Comparison of ENCODE assay signal across 9 cellular contexts in genomic region chr5:155004138-155004744, GRCh38. TPM values are rescaled to one million over a fixed set of nuclear protein-coding genes. Genes with fewer than 3 reads are reported as not detected.
DNase-seq lines count a peak whose midpoint lies in the region; FAIRE-seq and TF ChIP-seq lines count a peak whose summit lies in the region.
"Had no signal": no experiment of that assay in that cellular context is flagged by ENCODE, and none has a peak within 500 bp of the region (broad histone marks: within the 10 kb centered on the region; RNA-seq: fewer than 3 reads in every experiment).

No MANE protein-coding gene starts in this region.

- no peak for FAIRE-seq in GM12891 (lab: Jason Lieb, UNC)
- FAIRE-seq: endometrium had no signal

- TF ChIP-seq CTCF in GM10266 (IDR thresholded peaks at IDR 0.05; ENCODE audit: control insufficient read depth, insufficient read depth, low read depth, missing control alignments) (peak; percentile 57), LNCAP (IDR thresholded peaks at IDR 0.05) (peak; percentile 42; the same call in 1 of the 2 replicates), cardiac fibroblast (IDR thresholded peaks at IDR 0.05; ENCODE audit: low read depth, low read length) (peak; percentile 75)

- H3K4me3 ChIP-seq in cardiac fibroblast (replicated peaks in 1 of 2; ENCODE audit: low read depth in 2 of 2, low read length in 2 of 2), result no peak overlapping the region

- TF ChIP-seq POLR2A in GM12891 (IDR thresholded peaks at IDR 0.05; ENCODE audit: low read depth, low read length), result no peak

- DNase-seq in GM10266 (ENCODE audit: extremely low spot score), result no peak
- peak; percentile 28 to 45 for DNase-seq in cardiac fibroblast (ENCODE audit: low read depth in 2 of 2)
- DNase-seq in myocyte (ENCODE audit: low read depth), result peak; percentile 28
- no peak for DNase-seq in NCI-H128 (lab: John Stamatoyannopoulos, UW; ENCODE audit: unreplicated experiment)
- DNase-seq in GM12891 (ENCODE audit: insufficient read length, low spot score), result no peak
- DNase-seq in NCI-H1105 (lab: John Stamatoyannopoulos, UW), result no peak
- DNase-seq in NCI-H774 (lab: John Stamatoyannopoulos, UW), result no peak

TF ChIP-seq in GM12891, 5 proteins besides CTCF, POLR2A, EP300 and RAD21:
- TF ChIP-seq SPI1 (IDR thresholded peaks at IDR 0.05; ENCODE audit: low read depth, low read length) (no peak), TAF1 (IDR thresholded peaks at IDR 0.05; ENCODE audit: low read depth, low read length) (no peak), PAX5 (IDR thresholded peaks at IDR 0.05; ENCODE audit: insufficient read depth, low read length, severe bottlenecking) (no peak), POLR2AphosphoS5 (IDR thresholded peaks at IDR 0.05; ENCODE audit: low read depth, low read length) (no peak), POU2F2 (IDR thresholded peaks at IDR 0.05; ENCODE audit: low read depth, low read length) (no peak)
TF ChIP-seq in GM12891: peak in this region for 0.

RNA-seq across cellular contexts. Expression of gene KIF4B, which starts 9.3 kb away (rescaled TPM):
- total RNA-seq in myocyte, result not detected in 2 replicates
- not detected for polyA plus RNA-seq in myocyte (2012)
- polyA plus RNA-seq in GM12891 (2012; ENCODE audit: low read depth, missing spikeins), result not detected

Comparison
In these comparisons a context has a peak if more than half of its experiments do, and no peak if none do; other contexts are left out.
1. DNase-seq: peak in cardiac fibroblast (2 of 2) and myocyte (single experiment); none in GM10266 (single experiment), NCI-H128 (single experiment), GM12891 (single experiment), NCI-H1105 (single experiment) and NCI-H774 (single experiment).
2. Peak in every context shown above with its lines, with median percentiles within 50 percentile points of each other: CTCF ChIP-seq.